9 cellular contexts compared by ENCODE assay signal in the genomic region with DNA sequence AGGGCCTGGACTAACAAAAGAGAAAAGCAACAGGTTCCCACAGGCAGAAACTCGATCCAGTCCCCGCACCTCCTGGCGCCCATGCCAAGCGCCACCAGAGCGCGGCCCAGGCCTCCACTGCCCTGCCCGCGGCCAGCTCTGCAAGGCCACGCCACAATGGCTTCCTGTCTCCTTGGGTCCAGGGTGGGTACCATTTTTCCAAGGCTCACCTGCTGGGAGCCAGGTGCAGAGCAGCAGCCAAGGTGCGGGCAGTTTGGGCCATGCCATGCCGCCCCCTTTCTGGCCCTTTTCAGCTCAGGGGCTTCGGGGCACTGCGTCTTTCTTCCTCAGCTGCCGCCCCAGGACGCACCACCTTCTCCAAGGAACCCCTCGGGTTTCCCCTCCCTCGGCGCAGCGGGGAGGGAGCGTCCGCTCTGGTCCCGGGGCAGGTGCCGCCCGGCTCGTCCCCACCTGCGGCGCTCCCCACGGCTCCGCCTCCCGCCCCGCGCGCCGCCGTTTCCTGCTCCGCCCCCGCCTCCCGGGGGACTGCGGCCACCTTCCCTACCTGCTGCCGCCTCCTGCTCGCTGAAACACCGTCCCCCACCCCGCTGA. TPM values are rescaled to one million over a fixed set of nuclear protein-coding genes. Genes with fewer than 3 reads are reported as not detected.
DNase-seq lines count a peak whose midpoint lies in the region; ATAC-seq, FAIRE-seq and TF ChIP-seq lines count a peak whose summit lies in the region.
"Had no signal": no experiment of that assay in that cellular context is flagged by ENCODE, and none has a peak within 500 bp of the region (broad histone marks: within the 10 kb centered on the region; RNA-seq: fewer than 3 reads in every experiment).

A gene (minus strand): TSS at position 437 of the 591 bp plus-strand sequence. CDS start 170 bp downstream, at position 267.

- peak; percentile 50 for ATAC-seq in GM19467 (IDR thresholded peaks at IDR 0.05; ENCODE audit: unreplicated experiment)

- H3K9ac ChIP-seq in mammary epithelial cell (ENCODE audit: insufficient read depth, low read length) = no peak within 1 kb of the TSS

- no peak within 1 kb of the TSS for H3K27ac ChIP-seq in CD8-positive, alpha-beta memory T cell (ENCODE audit: low read depth, low read length)
- no peak within 1 kb of the TSS for H3K27ac ChIP-seq in mammary epithelial cell (ENCODE audit: insufficient read depth, low read depth, low read length)

- dilution Hi-C loops in mammary epithelial cell (cut with HindIII; ENCODE audit: low sequenced_read_pairs) = no loop called here

- peak within 1 kb of the TSS in 6 of 7 donors; percentile 49 to 86 (median 68) for H3K4me3 Mint-ChIP-seq in CD8-positive, alpha-beta memory T cell
- peak within 1 kb of the TSS; percentile 85 for H3K4me3 Mint-ChIP-seq in nephron progenitor cell

- no peaks in the 10 kb centered on the region for H3K36me3 Mint-ChIP-seq in CD8-positive, alpha-beta memory T cell
- no peaks in the 10 kb centered on the region for H3K36me3 Mint-ChIP-seq in nephron progenitor cell (ENCODE audit: low read depth)

- H3K36me3 ChIP-seq in CD8-positive, alpha-beta memory T cell (ENCODE audit: insufficient read depth, low read length) = no peaks in the 10 kb centered on the region
- H3K36me3 ChIP-seq in mammary epithelial cell (ENCODE audit: insufficient read depth, low read length) = no peaks in the 10 kb centered on the region

- peaks cover 0 to 8% (median 3%) of the 10 kb centered on the region in 3 donors for H3K4me1 Mint-ChIP-seq in CD8-positive, alpha-beta memory T cell
- peaks cover 9% of the 10 kb centered on the region for H3K4me1 Mint-ChIP-seq in nephron progenitor cell

- no peak for DNase-seq in CD8-positive, alpha-beta memory T cell
- peak; percentile 40 to 43 for DNase-seq in NCI-H1930 (lab: John Stamatoyannopoulos, UW)
- no peak for DNase-seq in mammary epithelial cell
- peak; percentile 51 for DNase-seq in nephron progenitor cell
- DNase-seq in dedifferentiated amniotic fluid mesenchymal stem cell (ENCODE audit: extremely low spot score) = no peak
- DNase-seq in stimulated activated CD4-positive, alpha-beta T cell treated with anti-CD3 and anti-CD28 coated beads, Interleukin-12 subunit alpha, Interleukin-12 subunit beta, amount 100 ng/mL, for 4 hours = no peak
- no peak for DNase-seq in urothelium cell line (ENCODE audit: low spot score)

- no TSS peak for BruUV-seq in mammary epithelial cell (replicated peaks; lab: Mats Ljungman, UMichigan)

- intact Hi-C loops in mammary epithelial cell (cut with micrococcal nuclease) = no loop called here

- peaks cover 8% of the 10 kb centered on the region for H3K27me3 ChIP-seq in CD8-positive, alpha-beta memory T cell (ENCODE audit: insufficient read depth, low read length, poor library complexity, severe bottlenecking)
- H3K27me3 ChIP-seq in mammary epithelial cell (ENCODE audit: insufficient read depth, low read length) = no peaks in the 10 kb centered on the region

- in situ Hi-C loops in mammary epithelial cell (cut with MboI; ENCODE audit: low sequenced_read_pairs in 2 of 2) = no loop called here

- POLR2A ChIA-PET in CD8-positive, alpha-beta memory T cell (lab: Charles Lee) = no interaction called here

- H2AFZ ChIP-seq in mammary epithelial cell (ENCODE audit: low read depth, low read length) = peak within 1 kb of the TSS; percentile 90

- H3K27ac Mint-ChIP-seq in CD8-positive, alpha-beta memory T cell = no peak within 1 kb of the TSS
- no peak within 1 kb of the TSS for H3K27ac Mint-ChIP-seq in nephron progenitor cell

- H3K9me3 ChIP-seq in CD8-positive, alpha-beta memory T cell (ENCODE audit: low read length) = no peaks in the 10 kb centered on the region
- H3K9me3 ChIP-seq in mammary epithelial cell (replicated peaks; ENCODE audit: insufficient read depth, low read length) = no peaks in the 10 kb centered on the region

- no peak for FAIRE-seq in urothelium cell line (lab: Jason Lieb, UNC)
- FAIRE-seq: endometrium had no signal

- no peaks in the 10 kb centered on the region for H3K9me3 Mint-ChIP-seq in CD8-positive, alpha-beta memory T cell
- no peaks in the 10 kb centered on the region for H3K9me3 Mint-ChIP-seq in nephron progenitor cell

- no peaks in the 10 kb centered on the region for H4K20me1 ChIP-seq in mammary epithelial cell (ENCODE audit: insufficient read depth, low read length)

- peaks cover 11 to 45% of the 10 kb centered on the region in 2 donors for H3K27me3 Mint-ChIP-seq in CD8-positive, alpha-beta memory T cell
- peaks cover 50% of the 10 kb centered on the region for H3K27me3 Mint-ChIP-seq in nephron progenitor cell (ENCODE audit: low read depth, poor library complexity)

- WGBS in mammary epithelial cell (ENCODE audit: low coverage, missing lambda C conversion rate) = 36% methylated on average over 12 of the region's 43 CpGs

- no peaks in the 10 kb centered on the region for H3K4me1 ChIP-seq in CD8-positive, alpha-beta memory T cell (ENCODE audit: insufficient read depth, low read length)
- H3K4me1 ChIP-seq in mammary epithelial cell (ENCODE audit: insufficient read depth, low read length) = peaks cover 5% of the 10 kb centered on the region

- no peaks in the 10 kb centered on the region for H3K79me2 ChIP-seq in mammary epithelial cell (ENCODE audit: insufficient read depth, low read length)

- peak within 1 kb of the TSS; percentile 94 for H3K4me2 ChIP-seq in mammary epithelial cell (ENCODE audit: insufficient read depth, low read depth, low read length)

- TF ChIP-seq CTCF in mammary epithelial cell (conservative IDR thresholded peaks at IDR 0.05 in 1 of 2, IDR thresholded peaks at IDR 0.05 in 1 of 2; ENCODE audit: extremely low read depth in 1 of 2, insufficient read depth in 1 of 2, low read depth in 1 of 2, low read length in 2 of 2) (no peak), nephron progenitor cell (IDR thresholded peaks at IDR 0.05) (no peak)

- CTCF ChIA-PET in CD8-positive, alpha-beta memory T cell (lab: Charles Lee) = no interaction called here
- CTCF ChIA-PET in mammary epithelial cell (lab: Charles Lee; ENCODE audit: low non-redundant PET) = no interaction called here

- H3K4me3 ChIP-seq in CD8-positive, alpha-beta memory T cell (ENCODE audit: low read length) = no peak within 1 kb of the TSS
- peak within 1 kb of the TSS; percentile 34 to 52 (median 44) for H3K4me3 ChIP-seq in mammary epithelial cell (replicated peaks in 1 of 3; ENCODE audit: insufficient read depth in 1 of 3, low read depth in 2 of 3, low read length in 3 of 3)

RNA-seq across cellular contexts. Expression of the gene that starts here (rescaled TPM):
- not detected for total RNA-seq in CD8-positive, alpha-beta memory T cell
- not detected for polyA plus RNA-seq in CD8-positive, alpha-beta memory T cell
- total RNA-seq in mammary epithelial cell = 1 to 10 TPM in 1 of 2 donors, under 1 TPM in 1; 0.21 to 1.2 TPM
- 0.20 TPM for polyA plus RNA-seq in mammary epithelial cell
- polyA minus RNA-seq in mammary epithelial cell = 6.5 TPM

Comparison
In these comparisons a context has a peak if more than half of its experiments do, and no peak if none do; other contexts are left out.
1. DNase-seq: peak in NCI-H1930 (2 of 2) and nephron progenitor cell (single experiment); none in CD8-positive, alpha-beta memory T cell (0 of 5), mammary epithelial cell (single experiment), dedifferentiated amniotic fluid mesenchymal stem cell (single experiment), stimulated activated CD4-positive, alpha-beta T cell treated with anti-CD3 and anti-CD28 coated beads, Interleukin-12 subunit alpha, Interleukin-12 subunit beta, amount 100 ng/mL, for 4 hours (single experiment) and urothelium cell line (single experiment).